In genomic region chr10:98254234-98254858, GRCh38 we compare ENCODE assay signal across 26 cellular contexts. TPM values are rescaled to one million over a fixed set of nuclear protein-coding genes. Genes with fewer than 3 reads are reported as not detected.
DNase-seq lines count a peak whose midpoint lies in the region; ATAC-seq and TF ChIP-seq lines count a peak whose summit lies in the region.
"Had no signal": no experiment of that assay in that cellular context is flagged by ENCODE, and none has a peak within 500 bp of the region (broad histone marks: within the 10 kb centered on the region; RNA-seq: fewer than 3 reads in every experiment).

No MANE protein-coding gene starts in this region.

- no peaks in the 10 kb centered on the region for H3K4me1 Mint-ChIP-seq in activated naive CD8-positive, alpha-beta T cell treated with anti-CD3 and anti-CD28 coated beads, Interleukin-2, amount 10 ng/mL, durations not matched to agents 7 days and 5 days
- no peaks in the 10 kb centered on the region for H3K4me1 Mint-ChIP-seq in activated naive CD8-positive, alpha-beta T cell treated with anti-CD3 and anti-CD28 coated beads for 36 hours
- peaks cover 7% of the 10 kb centered on the region; the same call in 1 of the 2 replicates for H3K4me1 Mint-ChIP-seq in HFFc6 (ENCODE audit: low read depth)
- no peaks in the 10 kb centered on the region for H3K4me1 Mint-ChIP-seq in stimulated activated effector memory CD8-positive, alpha-beta T cell treated with anti-CD3 and anti-CD28 coated beads, Interleukin-12 subunit alpha, Interleukin-12 subunit beta, amount 100 ng/mL, for 72 hours
- no peaks in the 10 kb centered on the region for H3K4me1 Mint-ChIP-seq in activated CD8-positive, alpha-beta T cell treated with anti-CD3 and anti-CD28 coated beads, Interleukin-2, amount 10 ng/mL, durations not matched to agents 7 days and 5 days (ENCODE audit: low read depth)
- H3K4me1 Mint-ChIP-seq: activated B cell treated with CpG ODN at 0.5 μM for 24 hours, T-cell had no signal

- CTCF ChIA-PET in activated CD8-positive, alpha-beta T cell treated with anti-CD3 and anti-CD28 coated beads, Interleukin-2, amount 10 ng/mL, durations not matched to agents 7 days and 5 days (lab: Charles Lee): interaction anchor here (0.8 kb wide), 1 partner anchor 84 kb away, joined by 3 read pairs; no protein-coding TSS in a partner anchor

- POLR2A ChIA-PET in activated naive CD8-positive, alpha-beta T cell treated with anti-CD3 and anti-CD28 coated beads, Interleukin-2, amount 10 ng/mL, durations not matched to agents 7 days and 5 days (lab: Charles Lee): no interaction called here
- POLR2A ChIA-PET in activated CD8-positive, alpha-beta T cell treated with anti-CD3 and anti-CD28 coated beads, Interleukin-2, amount 10 ng/mL, durations not matched to agents 7 days and 5 days (lab: Charles Lee): no interaction called here

- no peak for ATAC-seq in activated naive CD8-positive, alpha-beta T cell treated with anti-CD3 and anti-CD28 coated beads, Interleukin-2, amount 10 ng/mL, durations not matched to agents 7 days and 5 days (ENCODE audit: low read depth)
- ATAC-seq in stimulated activated effector memory CD8-positive, alpha-beta T cell treated with anti-CD3 and anti-CD28 coated beads, Interleukin-12 subunit alpha, Interleukin-12 subunit beta, amount 100 ng/mL, for 72 hours: no peak
- no peak for ATAC-seq in activated CD8-positive, alpha-beta T cell treated with anti-CD3 and anti-CD28 coated beads, Interleukin-2, amount 10 ng/mL, durations not matched to agents 7 days and 5 days
- ATAC-seq: activated CD8-positive, alpha-beta memory T cell treated with anti-CD3 and anti-CD28 coated beads, Interleukin-2, amount 10 ng/mL, durations not matched to agents 7 days and 5 days; activated T-cell treated with anti-CD3 and anti-CD28 coated beads, Interleukin-2, amount 50 U/mL, for 4 hours; lower lobe of right lung; T-cell; upper lobe of right lung had no signal

- no peaks in the 10 kb centered on the region for H3K36me3 Mint-ChIP-seq in activated naive CD8-positive, alpha-beta T cell treated with anti-CD3 and anti-CD28 coated beads, Interleukin-2, amount 10 ng/mL, durations not matched to agents 7 days and 5 days
- peaks cover 5% of the 10 kb centered on the region for H3K36me3 Mint-ChIP-seq in activated naive CD8-positive, alpha-beta T cell treated with anti-CD3 and anti-CD28 coated beads for 36 hours
- H3K36me3 Mint-ChIP-seq in HFFc6 (ENCODE audit: low read depth): peaks cover 15% of the 10 kb centered on the region
- peaks cover 4% of the 10 kb centered on the region for H3K36me3 Mint-ChIP-seq in stimulated activated effector memory CD8-positive, alpha-beta T cell treated with anti-CD3 and anti-CD28 coated beads, Interleukin-12 subunit alpha, Interleukin-12 subunit beta, amount 100 ng/mL, for 72 hours
- no peaks in the 10 kb centered on the region for H3K36me3 Mint-ChIP-seq in activated CD8-positive, alpha-beta T cell treated with anti-CD3 and anti-CD28 coated beads, Interleukin-2, amount 10 ng/mL, durations not matched to agents 7 days and 5 days (ENCODE audit: low read depth)

- peak overlapping the region; percentile 13 for H3K27ac Mint-ChIP-seq in activated naive CD8-positive, alpha-beta T cell treated with anti-CD3 and anti-CD28 coated beads, Interleukin-2, amount 10 ng/mL, durations not matched to agents 7 days and 5 days
- H3K27ac Mint-ChIP-seq in activated naive CD8-positive, alpha-beta T cell treated with anti-CD3 and anti-CD28 coated beads for 36 hours: no peak overlapping the region
- 0 out of 2 replicates have a peak overlapping the region, but pooled peaks have one; percentile 8 for H3K27ac Mint-ChIP-seq in HFFc6
- H3K27ac Mint-ChIP-seq in stimulated activated effector memory CD8-positive, alpha-beta T cell treated with anti-CD3 and anti-CD28 coated beads, Interleukin-12 subunit alpha, Interleukin-12 subunit beta, amount 100 ng/mL, for 72 hours: peak overlapping the region; percentile 24
- H3K27ac Mint-ChIP-seq in activated CD8-positive, alpha-beta T cell treated with anti-CD3 and anti-CD28 coated beads, Interleukin-2, amount 10 ng/mL, durations not matched to agents 7 days and 5 days: no peak overlapping the region
- H3K27ac Mint-ChIP-seq: activated B cell treated with CpG ODN at 0.5 μM for 24 hours; activated CD8-positive, alpha-beta memory T cell treated with anti-CD3 and anti-CD28 coated beads, Interleukin-2, amount 10 ng/mL, durations not matched to agents 7 days and 5 days; T-cell had no signal

- TF ChIP-seq CTCF in HFFc6 (IDR thresholded peaks at IDR 0.05): no peak

- H3K27me3 Mint-ChIP-seq in activated naive CD8-positive, alpha-beta T cell treated with anti-CD3 and anti-CD28 coated beads, Interleukin-2, amount 10 ng/mL, durations not matched to agents 7 days and 5 days: no peaks in the 10 kb centered on the region
- no peaks in the 10 kb centered on the region for H3K27me3 Mint-ChIP-seq in activated naive CD8-positive, alpha-beta T cell treated with anti-CD3 and anti-CD28 coated beads for 36 hours
- peaks cover 9% of the 10 kb centered on the region for H3K27me3 Mint-ChIP-seq in HFFc6 (ENCODE audit: insufficient read depth)
- no peaks in the 10 kb centered on the region for H3K27me3 Mint-ChIP-seq in activated CD8-positive, alpha-beta T cell treated with anti-CD3 and anti-CD28 coated beads, Interleukin-2, amount 10 ng/mL, durations not matched to agents 7 days and 5 days (ENCODE audit: low read depth)
- H3K27me3 Mint-ChIP-seq: activated B cell treated with CpG ODN at 0.5 μM for 24 hours; activated CD8-positive, alpha-beta memory T cell treated with anti-CD3 and anti-CD28 coated beads, Interleukin-2, amount 10 ng/mL, durations not matched to agents 7 days and 5 days; T-cell had no signal

- no peaks in the 10 kb centered on the region for H3K9me3 Mint-ChIP-seq in activated naive CD8-positive, alpha-beta T cell treated with anti-CD3 and anti-CD28 coated beads, Interleukin-2, amount 10 ng/mL, durations not matched to agents 7 days and 5 days
- H3K9me3 Mint-ChIP-seq in activated naive CD8-positive, alpha-beta T cell treated with anti-CD3 and anti-CD28 coated beads for 36 hours: no peaks in the 10 kb centered on the region
- H3K9me3 Mint-ChIP-seq in HFFc6: no peaks in the 10 kb centered on the region
- no peaks in the 10 kb centered on the region for H3K9me3 Mint-ChIP-seq in stimulated activated effector memory CD8-positive, alpha-beta T cell treated with anti-CD3 and anti-CD28 coated beads, Interleukin-12 subunit alpha, Interleukin-12 subunit beta, amount 100 ng/mL, for 72 hours
- H3K9me3 Mint-ChIP-seq in activated CD8-positive, alpha-beta T cell treated with anti-CD3 and anti-CD28 coated beads, Interleukin-2, amount 10 ng/mL, durations not matched to agents 7 days and 5 days (ENCODE audit: insufficient read depth): no peaks in the 10 kb centered on the region
- H3K9me3 Mint-ChIP-seq: activated B cell treated with CpG ODN at 0.5 μM for 24 hours; activated T-cell treated with anti-CD3 and anti-CD28 coated beads, Interleukin-2, amount 50 U/mL, for 4 hours; T-cell had no signal

- H3K4me3 Mint-ChIP-seq in activated naive CD8-positive, alpha-beta T cell treated with anti-CD3 and anti-CD28 coated beads, Interleukin-2, amount 10 ng/mL, durations not matched to agents 7 days and 5 days: no peak overlapping the region
- no peak overlapping the region for H3K4me3 Mint-ChIP-seq in activated naive CD8-positive, alpha-beta T cell treated with anti-CD3 and anti-CD28 coated beads for 36 hours
- no peak overlapping the region for H3K4me3 Mint-ChIP-seq in HFFc6
- no peak overlapping the region for H3K4me3 Mint-ChIP-seq in stimulated activated effector memory CD8-positive, alpha-beta T cell treated with anti-CD3 and anti-CD28 coated beads, Interleukin-12 subunit alpha, Interleukin-12 subunit beta, amount 100 ng/mL, for 72 hours
- no peak overlapping the region for H3K4me3 Mint-ChIP-seq in activated CD8-positive, alpha-beta T cell treated with anti-CD3 and anti-CD28 coated beads, Interleukin-2, amount 10 ng/mL, durations not matched to agents 7 days and 5 days
- H3K4me3 Mint-ChIP-seq: activated B cell treated with CpG ODN at 0.5 μM for 24 hours; activated CD8-positive, alpha-beta memory T cell treated with anti-CD3 and anti-CD28 coated beads, Interleukin-2, amount 10 ng/mL, durations not matched to agents 7 days and 5 days; activated T-cell treated with anti-CD3 and anti-CD28 coated beads, Interleukin-2, amount 50 U/mL, for 4 hours; T-cell had no signal

- DNase-seq in activated naive CD8-positive, alpha-beta T cell treated with anti-CD3 and anti-CD28 coated beads, Interleukin-2, amount 10 ng/mL, durations not matched to agents 7 days and 5 days: no peak
- DNase-seq in activated naive CD8-positive, alpha-beta T cell treated with anti-CD3 and anti-CD28 coated beads for 36 hours: no peak
- DNase-seq in HFFc6 (no peak), cerebellar cortex (ENCODE audit: low spot score) (peak; percentile 48), germinal center (ENCODE audit: low spot score) (no peak), HK-2 (ENCODE audit: unreplicated experiment) (no peak)
- DNase-seq in stimulated activated effector memory CD8-positive, alpha-beta T cell treated with anti-CD3 and anti-CD28 coated beads, Interleukin-12 subunit alpha, Interleukin-12 subunit beta, amount 100 ng/mL, for 72 hours (ENCODE audit: low spot score in 2 of 2): peak in 1 of 2 donors; percentile 43
- DNase-seq in activated CD8-positive, alpha-beta T cell treated with anti-CD3 and anti-CD28 coated beads, Interleukin-2, amount 10 ng/mL, durations not matched to agents 7 days and 5 days: no peak
- DNase-seq: activated B cell treated with CpG ODN at 0.5 μM for 24 hours; activated CD8-positive, alpha-beta memory T cell treated with anti-CD3 and anti-CD28 coated beads, Interleukin-2, amount 10 ng/mL, durations not matched to agents 7 days and 5 days; activated T-cell treated with anti-CD3 and anti-CD28 coated beads, Interleukin-2, amount 50 U/mL, for 4 hours; amniotic stem cell; brain microvascular endothelial cell; DMS79; GF-D8; KBM-7; kidney glomerular epithelial cell; lower lobe of right lung; NCI-H1417; NCI-H774; ovary; SJCRH30; stimulated activated CD4-positive, alpha-beta T cell treated with anti-CD3 and anti-CD28 coated beads, Interleukin-4, amount 100 ng/mL, for 4 hours; upper lobe of right lung had no signal

RNA-seq across cellular contexts. Expression of gene LOXL4, which starts 13.6 kb away (rescaled TPM):
- not detected for total RNA-seq in activated naive CD8-positive, alpha-beta T cell treated with anti-CD3 and anti-CD28 coated beads, Interleukin-2, amount 10 ng/mL, durations not matched to agents 7 days and 5 days
- not detected for total RNA-seq in activated naive CD8-positive, alpha-beta T cell treated with anti-CD3 and anti-CD28 coated beads for 36 hours
- total RNA-seq in HFFc6 (2021; fragmentation: NEBNext Ultra II Directional; extraction: Animal tissue kit (Norgen Biotek cat#: 25700)): 10 to 100 TPM; 24.9 to 57.4 (median 27.6) TPM
- total RNA-seq in activated CD8-positive, alpha-beta T cell treated with anti-CD3 and anti-CD28 coated beads, Interleukin-2, amount 10 ng/mL, durations not matched to agents 7 days and 5 days: not detected
- total RNA-seq: activated B cell treated with CpG ODN at 0.5 μM for 24 hours; activated CD8-positive, alpha-beta memory T cell treated with anti-CD3 and anti-CD28 coated beads, Interleukin-2, amount 10 ng/mL, durations not matched to agents 7 days and 5 days; activated T-cell treated with anti-CD3 and anti-CD28 coated beads, Interleukin-2, amount 50 U/mL, for 4 hours; frontal cortex had no signal

Comparison
In these comparisons a context has a peak if more than half of its experiments do, and no peak if none do; other contexts are left out.
1. H3K27ac Mint-ChIP-seq: peak in activated naive CD8-positive, alpha-beta T cell treated with anti-CD3 and anti-CD28 coated beads, Interleukin-2, amount 10 ng/mL, durations not matched to agents 7 days and 5 days (single experiment), HFFc6 (single experiment) and stimulated activated effector memory CD8-positive, alpha-beta T cell treated with anti-CD3 and anti-CD28 coated beads, Interleukin-12 subunit alpha, Interleukin-12 subunit beta, amount 100 ng/mL, for 72 hours (single experiment); none in activated naive CD8-positive, alpha-beta T cell treated with anti-CD3 and anti-CD28 coated beads for 36 hours (single experiment) and activated CD8-positive, alpha-beta T cell treated with anti-CD3 and anti-CD28 coated beads, Interleukin-2, amount 10 ng/mL, durations not matched to agents 7 days and 5 days (single experiment).
2. RNA of gene LOXL4, which starts 13.6 kb away (total RNA-seq): 24.9 to 57.4 TPM in HFFc6; not detected in activated naive CD8-positive, alpha-beta T cell treated with anti-CD3 and anti-CD28 coated beads for 36 hours, not detected in activated naive CD8-positive, alpha-beta T cell treated with anti-CD3 and anti-CD28 coated beads, Interleukin-2, amount 10 ng/mL, durations not matched to agents 7 days and 5 days and not detected in activated CD8-positive, alpha-beta T cell treated with anti-CD3 and anti-CD28 coated beads, Interleukin-2, amount 10 ng/mL, durations not matched to agents 7 days and 5 days; every median in the first group is over 10 times any median in the second.